19 cellular contexts compared by ENCODE assay signal in genomic region chr7:70812511-70812910, GRCh38.
A peak's percentile ranks its signal among the peaks of the same experiment; 100 is the strongest.
DNase-seq lines count a peak whose midpoint lies in the region; ATAC-seq and TF ChIP-seq lines count a peak whose summit lies in the region.
"Had no signal": no experiment of that assay in that cellular context is flagged by ENCODE, and none has a peak within 500 bp of the region (broad histone marks: within the 10 kb centered on the region; RNA-seq: fewer than 3 reads in every experiment).

No MANE protein-coding gene starts in this region.

- H3K9ac ChIP-seq in OCI-LY1 (ENCODE audit: low read length) (no peak overlapping the region), endodermal cell (ENCODE audit: extremely low read depth, low read length, poor library complexity, severe bottlenecking) (no peak overlapping the region)

- TF ChIP-seq CTCF in GM12874 (IDR thresholded peaks at IDR 0.05; ENCODE audit: insufficient read depth, low read depth, low read length) (peak; percentile 30; the same call in 1 of the 2 replicates), OCI-LY1 (IDR thresholded peaks at IDR 0.05; ENCODE audit: low read length) (peak; percentile 73), endodermal cell (conservative IDR thresholded peaks at IDR 0.05) (peak; percentile 75), retinal pigment epithelial cell (conservative IDR thresholded peaks at IDR 0.05; ENCODE audit: low read depth, low read length) (peak; percentile 44), gastrocnemius medialis (IDR thresholded peaks at IDR 0.05 in 4 of 5, conservative IDR thresholded peaks at IDR 0.05 in 1 of 5) (no peak)

- H3K36me3 ChIP-seq in OCI-LY1 (ENCODE audit: insufficient read depth, low read length) = no peaks in the 10 kb centered on the region
- no peaks in the 10 kb centered on the region for H3K36me3 ChIP-seq in endodermal cell (ENCODE audit: control insufficient read depth, insufficient read depth, low read length)
- no peaks in the 10 kb centered on the region for H3K36me3 ChIP-seq in gastrocnemius medialis

- no peak overlapping the region for H3K4me3 Mint-ChIP-seq in endodermal cell
- H3K4me3 Mint-ChIP-seq: activated CD4-positive, alpha-beta T cell treated with anti-CD3 and anti-CD28 coated beads for 36 hours; activated naive CD8-positive, alpha-beta T cell treated with anti-CD3 and anti-CD28 coated beads for 36 hours; CD8-positive, alpha-beta T cell; nephron; T-helper 17 cell had no signal

- H3K4me3 ChIP-seq in OCI-LY1 (ENCODE audit: low read depth, low read length, poor library complexity, severe bottlenecking) = no peak overlapping the region
- no peak overlapping the region for H3K4me3 ChIP-seq in endodermal cell (ENCODE audit: low read length)
- no peak overlapping the region for H3K4me3 ChIP-seq in retinal pigment epithelial cell (ENCODE audit: low read length)
- H3K4me3 ChIP-seq in gastrocnemius medialis = no peak overlapping the region
- H3K4me3 ChIP-seq: lung had no signal

- no peaks in the 10 kb centered on the region; the same call in 1 of the 2 replicates for H3K27me3 ChIP-seq in OCI-LY1 (ENCODE audit: insufficient read depth, low read length)
- no peaks in the 10 kb centered on the region for H3K27me3 ChIP-seq in endodermal cell (ENCODE audit: control insufficient read depth, insufficient read depth, low read length, poor library complexity, severe bottlenecking)
- no peaks in the 10 kb centered on the region for H3K27me3 ChIP-seq in gastrocnemius medialis

- DNase-seq in endodermal cell = no peak
- no peak for DNase-seq in retinal pigment epithelial cell (ENCODE audit: low read depth)
- no peak for DNase-seq in gastrocnemius medialis
- DNase-seq: activated CD4-positive, alpha-beta T cell treated with anti-CD3 and anti-CD28 coated beads for 36 hours; activated naive CD8-positive, alpha-beta T cell treated with anti-CD3 and anti-CD28 coated beads for 36 hours; activated T-cell treated with anti-CD3 and anti-CD28 coated beads for 4 hours; CD8-positive, alpha-beta T cell; GDM1; MM.1S; NCI-H2227 treated with DMSO at 0.1 percent for 48 hours; stimulated activated naive CD8-positive, alpha-beta T cell treated with anti-CD3 and anti-CD28 coated beads, Interleukin-15, Interleukin-2, amounts not matched to agents 100 U/mL and 50 U/mL, for 24 hours; T-helper 17 cell had no signal

- H3K4me1 Mint-ChIP-seq in endodermal cell = peaks cover 15% of the 10 kb centered on the region
- H3K4me1 Mint-ChIP-seq: activated naive CD8-positive, alpha-beta T cell treated with anti-CD3 and anti-CD28 coated beads for 36 hours; nephron had no signal

- no peaks in the 10 kb centered on the region for H4K20me1 ChIP-seq in OCI-LY1 (ENCODE audit: insufficient read depth, low read length)

- no peaks in the 10 kb centered on the region for H3K9me2 ChIP-seq in OCI-LY1 (ENCODE audit: low read depth, low read length)

- H3F3A ChIP-seq in OCI-LY1 (ENCODE audit: insufficient read depth, low read length) = no peaks in the 10 kb centered on the region

- no peaks in the 10 kb centered on the region for H3K36me3 Mint-ChIP-seq in endodermal cell (ENCODE audit: low read depth)
- H3K36me3 Mint-ChIP-seq: activated naive CD8-positive, alpha-beta T cell treated with anti-CD3 and anti-CD28 coated beads for 36 hours; CD8-positive, alpha-beta T cell had no signal

- no peak overlapping the region for H3K4me2 ChIP-seq in OCI-LY1 (ENCODE audit: low read length)

- TF ChIP-seq POLR2A in gastrocnemius medialis (IDR thresholded peaks at IDR 0.05) = no peak

- peaks cover 13% of the 10 kb centered on the region for H3K9me3 Mint-ChIP-seq in endodermal cell

- intact Hi-C loops in gastrocnemius medialis (cut with DNase I; ENCODE audit: low total_unique reads) = no loop called here

- H3K9me3 ChIP-seq in OCI-LY1 (ENCODE audit: low read length) = 0 out of 2 replicates have a peak, but pooled peaks cover under 1% of the 10 kb centered on the region
- peaks cover 4% of the 10 kb centered on the region for H3K9me3 ChIP-seq in endodermal cell (ENCODE audit: control insufficient read depth, low read length)
- H3K9me3 ChIP-seq in gastrocnemius medialis = no peaks in the 10 kb centered on the region

- no peak overlapping the region for H3K27ac Mint-ChIP-seq in endodermal cell
- H3K27ac Mint-ChIP-seq: activated CD4-positive, alpha-beta T cell treated with anti-CD3 and anti-CD28 coated beads for 36 hours; activated naive CD8-positive, alpha-beta T cell treated with anti-CD3 and anti-CD28 coated beads for 36 hours; CD8-positive, alpha-beta T cell; nephron; T-helper 17 cell had no signal

- H3K4me1 ChIP-seq in OCI-LY1 (ENCODE audit: insufficient read depth, low read length, severe bottlenecking) (peaks cover 13% of the 10 kb centered on the region), endodermal cell (ENCODE audit: control insufficient read depth, insufficient read depth, low read length) (no peaks in the 10 kb centered on the region), gastrocnemius medialis (no peaks in the 10 kb centered on the region)

- no peaks in the 10 kb centered on the region for H3K79me2 ChIP-seq in OCI-LY1 (ENCODE audit: insufficient read depth, low read length)

- H3K27ac ChIP-seq in OCI-LY1 (ENCODE audit: low read depth, low read length, poor library complexity, severe bottlenecking) (no peak overlapping the region), endodermal cell (ENCODE audit: low read depth, low read length) (no peak overlapping the region), gastrocnemius medialis (no peak overlapping the region)
- H3K27ac ChIP-seq: epithelial cell of prostate had no signal

- H3K27me3 Mint-ChIP-seq in endodermal cell (ENCODE audit: insufficient read depth) = no peaks in the 10 kb centered on the region
- H3K27me3 Mint-ChIP-seq: T-helper 17 cell had no signal

- no peak overlapping the region for H2AFZ ChIP-seq in OCI-LY1 (ENCODE audit: low read length)

- in situ Hi-C loops in gastrocnemius medialis (cut with MboI; ENCODE audit: low sequenced_read_pairs in 4 of 4) = no loop called here

- no peak for ATAC-seq in gastrocnemius medialis
- no peak for ATAC-seq in GM19452 (IDR thresholded peaks at IDR 0.05; ENCODE audit: unreplicated experiment)
- ATAC-seq in GM21360 (IDR thresholded peaks at IDR 0.05; ENCODE audit: unreplicated experiment) = no peak
- ATAC-seq: activated CD4-positive, alpha-beta T cell treated with anti-CD3 and anti-CD28 coated beads for 36 hours; CD8-positive, alpha-beta T cell; stimulated activated naive CD8-positive, alpha-beta T cell treated with anti-CD3 and anti-CD28 coated beads, Interleukin-15, Interleukin-2, amounts not matched to agents 100 U/mL and 50 U/mL, for 24 hours; T-helper 17 cell had no signal

- whole genome bisulfite sequencing in endodermal cell (ENCODE audit: insufficient coverage in 1 of 2, insufficient read length in 1 of 2), 2 experiments = 40 to 50% methylated on average over 2 to 3 of the region's 3 CpGs

Comparison
In these comparisons a context has a peak if more than half of its experiments do, and no peak if none do; other contexts are left out.
1. CTCF ChIP-seq: peak in GM12874 (single experiment), OCI-LY1 (single experiment), endodermal cell (single experiment) and retinal pigment epithelial cell (single experiment); none in gastrocnemius medialis (0 of 5).